In genomic region chr22:31343235-31344191, GRCh38 we compare ENCODE assay signal across 8 cellular contexts. TPM values are rescaled to one million over a fixed set of nuclear protein-coding genes. Genes with fewer than 3 reads are reported as not detected.
DNase-seq lines count a peak whose midpoint lies in the region; ATAC-seq, FAIRE-seq and TF ChIP-seq lines count a peak whose summit lies in the region.

No MANE protein-coding gene starts in this region.

- H3K36me3 ChIP-seq in H7 (replicated peaks; ENCODE audit: control insufficient read depth, insufficient read depth, low read length): peaks cover 19% of the 10 kb centered on the region
- peaks cover 57% of the 10 kb centered on the region for H3K36me3 ChIP-seq in RWPE2 (ENCODE audit: low read depth)
- H3K36me3 ChIP-seq in thyroid gland: peaks cover under 1 to 4% of the 10 kb centered on the region in 2 donors

- no peak for FAIRE-seq in RCC 7860 (lab: Jason Lieb, UNC)

- DNase-seq in C1 segment of cervical spinal cord (lab: John Stamatoyannopoulos, UW) (peak in 8 of 14 donors; percentile 22 to 42 (median 33)), H7 (peak; percentile 86), RWPE2 (ENCODE audit: low spot score) (no peak), coronary artery (ENCODE audit: low spot score) (no peak), midbrain (lab: John Stamatoyannopoulos, UW) (peak; percentile 58), thyroid gland (peak; percentile 97), RCC 7860 (ENCODE audit: low spot score) (no peak)

- H3K27me3 ChIP-seq in H7 (ENCODE audit: control insufficient read depth, insufficient read depth, low read length) (no peaks in the 10 kb centered on the region; the same call in 1 of the 2 replicates), RWPE2 (ENCODE audit: insufficient read depth, poor library complexity, severe bottlenecking) (no peaks in the 10 kb centered on the region), thyroid gland (no peaks in the 10 kb centered on the region)

- H3K4me1 ChIP-seq in RWPE2 (ENCODE audit: insufficient read depth, poor library complexity, severe bottlenecking) (peaks cover 18% of the 10 kb centered on the region), thyroid gland (peaks cover 61 to 66% of the 10 kb centered on the region in 2 donors)

- TF ChIP-seq POLR2A in thyroid gland (IDR thresholded peaks at IDR 0.05): peak in 1 of 2 donors; percentile 59

- intact Hi-C loops in thyroid gland (cut with DNase I): loop anchor here (2.0 to 10.0 kb wide), 3 partner anchors 55 to 321 kb away; partner anchors contain the start of genes DRG1, PISD and SFI1

- TF ChIP-seq CTCF in RWPE2 (IDR thresholded peaks at IDR 0.05; ENCODE audit: poor library complexity, severe bottlenecking) (no peak), coronary artery (IDR thresholded peaks at IDR 0.05) (no peak), thyroid gland (IDR thresholded peaks at IDR 0.05) (peak in 1 of 6 experiments; percentile 7)

- ATAC-seq in RWPE2 (ENCODE audit: low read depth) (peak; percentile 31), HG03439 (IDR thresholded peaks at IDR 0.05; ENCODE audit: unreplicated experiment) (no peak)

- WGBS in thyroid gland, 2 donors: 12% methylated on average over 18 of the region's 18 CpGs

- H3K9me3 ChIP-seq in RWPE2 (ENCODE audit: severe bottlenecking): no peaks in the 10 kb centered on the region
- H3K9me3 ChIP-seq in thyroid gland: no peaks in the 10 kb centered on the region

- H3K27ac ChIP-seq in RWPE2 (ENCODE audit: poor library complexity, severe bottlenecking): peak overlapping the region; percentile 89
- H3K27ac ChIP-seq in coronary artery: peak overlapping the region; percentile 72 to 97
- peak overlapping the region; percentile 90 to 98 (median 94) for H3K27ac ChIP-seq in thyroid gland

- H3K4me3 ChIP-seq in H7 (ENCODE audit: insufficient read depth, low read depth, low read length): peak overlapping the region; percentile 75
- H3K4me3 ChIP-seq in RWPE2 (ENCODE audit: severe bottlenecking): peak overlapping the region; percentile 47
- H3K4me3 ChIP-seq in coronary artery: peak overlapping the region; percentile 95
- H3K4me3 ChIP-seq in thyroid gland (replicated peaks in 1 of 3): peak overlapping the region in 2 of 3 donors; percentile 8 to 55

RNA-seq across cellular contexts. Expression of gene PATZ1, which starts 2.6 kb away (rescaled TPM):
- total RNA-seq in H7 (2014; rRNA removed; shearing (Covaris generic)): 43.0 and 44.2 TPM in 2 replicates
- 10 to 100 TPM; 33.6 to 54.7 (median 46.1) TPM for total RNA-seq in thyroid gland

RNA-seq across cellular contexts. Expression of gene PIK3IP1, which starts 51.2 kb away (rescaled TPM):
- 0.76 and 3.9 TPM in 2 replicates for total RNA-seq in H7 (2014; rRNA removed; shearing (Covaris generic))
- 10 to 100 TPM; 39.8 to 88.4 (median 48.1) TPM for total RNA-seq in thyroid gland

RNA-seq across cellular contexts. Expression of gene DRG1, which starts 55.9 kb away (rescaled TPM):
- total RNA-seq in H7 (2014; rRNA removed; shearing (Covaris generic)): 75.9 and 99.9 TPM in 2 replicates
- total RNA-seq in thyroid gland: 10 to 100 TPM; 57.7 to 67.6 (median 66.3) TPM

Comparison
In these comparisons a context has a peak if more than half of its experiments do, and no peak if none do; other contexts are left out.
1. DNase-seq: peak in C1 segment of cervical spinal cord (8 of 14), H7 (single experiment), midbrain (single experiment) and thyroid gland (2 of 2); none in RWPE2 (single experiment), coronary artery (single experiment) and RCC 7860 (single experiment).
2. H3K4me3 ChIP-seq: peak in every context shown above with its lines; median percentile 95 in coronary artery; 75 in H7; 47 in RWPE2; 32 in thyroid gland.
3. Peak in every context shown above with its lines, with median percentiles within 50 percentile points of each other: H3K27ac ChIP-seq.